In the genomic region with DNA sequence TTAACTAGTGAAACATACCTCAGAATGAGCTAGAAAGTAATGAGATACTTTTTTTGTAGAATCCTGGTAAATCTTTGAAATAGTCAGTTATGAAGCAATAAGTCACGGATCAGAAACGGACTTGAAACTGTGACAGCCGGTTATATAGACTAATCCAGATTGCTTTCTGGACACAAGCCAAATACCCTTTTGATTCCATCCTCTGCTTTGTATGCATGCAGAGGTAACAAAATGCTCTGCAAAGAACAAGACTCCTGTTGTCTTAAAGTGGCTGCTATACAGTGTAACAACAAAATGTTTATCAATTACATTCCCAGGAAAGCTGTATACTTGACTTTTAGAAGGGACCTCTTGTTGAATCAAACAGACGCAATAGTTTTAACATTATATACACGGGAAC, we compare ENCODE assay signal across 16 cellular contexts.
DNase-seq lines count a peak whose midpoint lies in the region; ATAC-seq, FAIRE-seq and TF ChIP-seq lines count a peak whose summit lies in the region.
"Had no signal": no experiment of that assay in that cellular context is flagged by ENCODE, and none has a peak within 500 bp of the region (broad histone marks: within the 10 kb centered on the region; RNA-seq: fewer than 3 reads in every experiment).

No MANE protein-coding gene starts in this region.

- no peak for TF ChIP-seq RAD21 in HepG2 (CRISPR knock-in tag; IDR thresholded peaks at IDR 0.05)

- no peak overlapping the region for H2AFZ ChIP-seq in HepG2 (ENCODE audit: low read length)

- intact Hi-C loops in HepG2 (cut with micrococcal nuclease; ENCODE audit: unreplicated experiment) (no loop called here), right lobe of liver (cut with DNase I) (no loop called here)

- POLR2A ChIA-PET in HepG2 (lab: Yijun Ruan, JAX) = no interaction called here

- DNase-seq in HepG2 (ENCODE audit: low spot score) = peak; percentile 7
- no peak for DNase-seq in right lobe of liver
- DNase-seq in NCI-H446 (lab: John Stamatoyannopoulos, UW) = peak; percentile 34 to 77
- no peak for DNase-seq in activated T-cell treated with anti-CD3 and anti-CD28 coated beads, Interleukin-2, amount 50 U/mL, for 48 hours
- no peak for DNase-seq in NCI-H2029 (lab: John Stamatoyannopoulos, UW)
- DNase-seq: activated naive CD8-positive, alpha-beta T cell treated with anti-CD3 and anti-CD28 coated beads, Interleukin-2, amount 50 U/mL, for 24 hours; activated T-cell treated with anti-CD3 and anti-CD28 coated beads, Interleukin-2, amount 50 U/mL, for 1 hour; left lung; naive B cell; NCI-H2029 treated with DMSO at 0.1 percent for 48 hours; stimulated activated CD4-positive, alpha-beta T cell treated with anti-CD3 and anti-CD28 coated beads, Interleukin-15, amount 100 ng/mL, for 24 hours had no signal

- H3K4me2 ChIP-seq in HepG2 (ENCODE audit: low read depth, low read length) = no peak overlapping the region
- H3K4me2 ChIP-seq: KMS-11 had no signal

- no peak overlapping the region for H3K9ac ChIP-seq in HepG2 (ENCODE audit: insufficient read depth, low read depth, low read length)
- H3K9ac ChIP-seq: KMS-11 had no signal

- H3K27me3 ChIP-seq in HepG2 (ENCODE audit: control insufficient read depth in 1 of 2, insufficient read depth in 2 of 2, low read length in 2 of 2) = no peaks in the 10 kb centered on the region
- no peaks in the 10 kb centered on the region for H3K27me3 ChIP-seq in right lobe of liver
- no peaks in the 10 kb centered on the region for H3K27me3 ChIP-seq in layer of hippocampus (ENCODE audit: control insufficient read depth, insufficient read depth, low read length)
- H3K27me3 ChIP-seq: SJSA1 had no signal

- CTCF ChIA-PET in HepG2 (lab: Yijun Ruan, JAX; ENCODE audit: low intra/inter-chr PET ratio, low total read pairs) = no interaction called here

- no TSS peak for BruUV-seq in HepG2 (replicated peaks; lab: Mats Ljungman, UMichigan)

- 68% methylated on average over 5 of the region's 5 CpGs for WGBS in HepG2 (ENCODE audit: low lambda C conversion rate)
- WGBS in right lobe of liver (ENCODE audit: insufficient coverage, low coverage, low lambda C conversion rate, missing lambda C conversion rate) = 47% methylated on average over 5 of the region's 5 CpGs

- H3K27ac ChIP-seq in HepG2 (ENCODE audit: extremely low read length, insufficient read depth, low read length) (no peak overlapping the region), right lobe of liver (no peak overlapping the region), layer of hippocampus (ENCODE audit: low read depth, low read length) (peak overlapping the region; percentile 14)
- H3K27ac ChIP-seq: KMS-11 had no signal

- no peaks in the 10 kb centered on the region for H3K9me3 ChIP-seq in HepG2 (ENCODE audit: low read length)
- H3K9me3 ChIP-seq in right lobe of liver = no peaks in the 10 kb centered on the region
- H3K9me3 ChIP-seq: left lung, SJSA1 had no signal

- H3K4me1 ChIP-seq in HepG2 (ENCODE audit: insufficient read depth, low read length) (peaks cover 10% of the 10 kb centered on the region; the same call in 1 of the 2 replicates), right lobe of liver (peaks cover 0 to 5% (median 0%) of the 10 kb centered on the region in 4 donors)

- ATAC-seq in HepG2 = no peak
- ATAC-seq in right lobe of liver = no peak
- no peak for ATAC-seq in GM19397 (IDR thresholded peaks at IDR 0.05; ENCODE audit: unreplicated experiment)
- ATAC-seq in GM19328 (IDR thresholded peaks at IDR 0.05; ENCODE audit: unreplicated experiment) = no peak
- ATAC-seq: activated naive CD8-positive, alpha-beta T cell treated with anti-CD3 and anti-CD28 coated beads, Interleukin-2, amount 50 U/mL, for 24 hours had no signal

- TF ChIP-seq CTCF in HepG2 (CRISPR knock-in tag; IDR thresholded peaks at IDR 0.05) = no peak
- no peak for TF ChIP-seq CTCF in right lobe of liver (IDR thresholded peaks at IDR 0.05)

- in situ Hi-C loops in HepG2 (cut with HindIII; ENCODE audit: extremely low pct_ligation_motif_present, low pct_unique_long_range_greater_than_20kb) = no loop called here

- no peaks in the 10 kb centered on the region for H4K20me1 ChIP-seq in HepG2 (ENCODE audit: insufficient read depth, low read length)

- H3K4me3 ChIP-seq in HepG2 (replicated peaks in 1 of 3; ENCODE audit: insufficient read depth in 1 of 3, low read depth in 2 of 3, low read length in 3 of 3) = no peak overlapping the region
- no peak overlapping the region for H3K4me3 ChIP-seq in right lobe of liver
- H3K4me3 ChIP-seq: left lung, SJSA1 had no signal

- TF ChIP-seq POLR2A in HepG2 (IDR thresholded peaks at IDR 0.05; ENCODE audit: insufficient read depth in 1 of 2, low read depth in 2 of 2, low read length in 2 of 2) = no peak
- TF ChIP-seq POLR2A in right lobe of liver (IDR thresholded peaks at IDR 0.05) = no peak

- TF ChIP-seq EP300 in HepG2 (IDR thresholded peaks at IDR 0.05; ENCODE audit: low read depth in 2 of 2, low read length in 2 of 2) (no peak), HepG2 (CRISPR knock-in tag; IDR thresholded peaks at IDR 0.05; ENCODE audit: borderline replicate concordance) (no peak)

- no peaks in the 10 kb centered on the region for H3K79me2 ChIP-seq in HepG2 (ENCODE audit: insufficient read depth, low read length)

- no peak for FAIRE-seq in HepG2 (lab: Jason Lieb, UNC)

- no peaks in the 10 kb centered on the region for H3K36me3 ChIP-seq in HepG2 (replicated peaks in 1 of 2; ENCODE audit: control insufficient read depth in 1 of 2, insufficient read depth in 2 of 2, low read length in 2 of 2)
- no peaks in the 10 kb centered on the region for H3K36me3 ChIP-seq in right lobe of liver
- H3K36me3 ChIP-seq: left lung had no signal

TF ChIP-seq in HepG2, 621 proteins besides CTCF, POLR2A, EP300 and RAD21:
- TF ChIP-seq CC2D1A (CRISPR knock-in tag; IDR thresholded peaks at IDR 0.05) = no peak
- no peak for TF ChIP-seq ZBTB21 (CRISPR knock-in tag; IDR thresholded peaks at IDR 0.05)
- TF ChIP-seq BCL6 (CRISPR knock-in tag; IDR thresholded peaks at IDR 0.05) = no peak
- no peak for TF ChIP-seq ZNF790 (CRISPR knock-in tag; IDR thresholded peaks at IDR 0.05; ENCODE audit: borderline replicate concordance)
- TF ChIP-seq, protein P1, sequence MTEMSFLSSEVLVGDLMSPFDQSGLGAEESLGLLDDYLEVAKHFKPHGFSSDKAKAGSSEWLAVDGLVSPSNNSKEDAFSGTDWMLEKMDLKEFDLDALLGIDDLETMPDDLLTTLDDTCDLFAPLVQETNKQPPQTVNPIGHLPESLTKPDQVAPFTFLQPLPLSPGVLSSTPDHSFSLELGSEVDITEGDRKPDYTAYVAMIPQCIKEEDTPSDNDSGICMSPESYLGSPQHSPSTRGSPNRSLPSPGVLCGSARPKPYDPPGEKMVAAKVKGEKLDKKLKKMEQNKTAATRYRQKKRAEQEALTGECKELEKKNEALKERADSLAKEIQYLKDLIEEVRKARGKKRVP (CRISPR knock-in tag; IDR thresholded peaks at IDR 0.05) = no peak
- TF ChIP-seq, protein P2, sequence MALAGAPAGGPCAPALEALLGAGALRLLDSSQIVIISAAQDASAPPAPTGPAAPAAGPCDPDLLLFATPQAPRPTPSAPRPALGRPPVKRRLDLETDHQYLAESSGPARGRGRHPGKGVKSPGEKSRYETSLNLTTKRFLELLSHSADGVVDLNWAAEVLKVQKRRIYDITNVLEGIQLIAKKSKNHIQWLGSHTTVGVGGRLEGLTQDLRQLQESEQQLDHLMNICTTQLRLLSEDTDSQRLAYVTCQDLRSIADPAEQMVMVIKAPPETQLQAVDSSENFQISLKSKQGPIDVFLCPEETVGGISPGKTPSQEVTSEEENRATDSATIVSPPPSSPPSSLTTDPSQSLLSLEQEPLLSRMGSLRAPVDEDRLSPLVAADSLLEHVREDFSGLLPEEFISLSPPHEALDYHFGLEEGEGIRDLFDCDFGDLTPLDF (CRISPR knock-in tag; IDR thresholded peaks at IDR 0.05) = no peak
- TF ChIP-seq ZNF382 (CRISPR knock-in tag; IDR thresholded peaks at IDR 0.05; ENCODE audit: borderline replicate concordance) = no peak
- no peak for TF ChIP-seq NR2F6 (IDR thresholded peaks at IDR 0.05)
- TF ChIP-seq NR2F6 (CRISPR knock-in tag; IDR thresholded peaks at IDR 0.05) = no peak
- no peak for TF ChIP-seq MIER2 (CRISPR knock-in tag; IDR thresholded peaks at IDR 0.05)
- TF ChIP-seq, protein P3, sequence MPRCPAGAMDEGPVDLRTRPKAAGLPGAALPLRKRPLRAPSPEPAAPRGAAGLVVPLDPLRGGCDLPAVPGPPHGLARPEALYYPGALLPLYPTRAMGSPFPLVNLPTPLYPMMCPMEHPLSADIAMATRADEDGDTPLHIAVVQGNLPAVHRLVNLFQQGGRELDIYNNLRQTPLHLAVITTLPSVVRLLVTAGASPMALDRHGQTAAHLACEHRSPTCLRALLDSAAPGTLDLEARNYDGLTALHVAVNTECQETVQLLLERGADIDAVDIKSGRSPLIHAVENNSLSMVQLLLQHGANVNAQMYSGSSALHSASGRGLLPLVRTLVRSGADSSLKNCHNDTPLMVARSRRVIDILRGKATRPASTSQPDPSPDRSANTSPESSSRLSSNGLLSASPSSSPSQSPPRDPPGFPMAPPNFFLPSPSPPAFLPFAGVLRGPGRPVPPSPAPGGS (CRISPR knock-in tag; IDR thresholded peaks at IDR 0.05) = no peak
- TF ChIP-seq SRSF9 (IDR thresholded peaks at IDR 0.05; ENCODE audit: borderline replicate concordance, insufficient read depth, low read depth, low read length, poor library complexity, severe bottlenecking) = no peak
- no peak for TF ChIP-seq ZNF431 (CRISPR knock-in tag; IDR thresholded peaks at IDR 0.05; ENCODE audit: borderline replicate concordance, low read depth)

Comparison
In these comparisons a context has a peak if more than half of its experiments do, and no peak if none do; other contexts are left out.
1. DNase-seq: peak in HepG2 (single experiment) and NCI-H446 (2 of 2); none in right lobe of liver (0 of 3), activated T-cell treated with anti-CD3 and anti-CD28 coated beads, Interleukin-2, amount 50 U/mL, for 48 hours (0 of 2) and NCI-H2029 (single experiment).